ENCODE assay signal across 2 cellular contexts in the genomic region with DNA sequence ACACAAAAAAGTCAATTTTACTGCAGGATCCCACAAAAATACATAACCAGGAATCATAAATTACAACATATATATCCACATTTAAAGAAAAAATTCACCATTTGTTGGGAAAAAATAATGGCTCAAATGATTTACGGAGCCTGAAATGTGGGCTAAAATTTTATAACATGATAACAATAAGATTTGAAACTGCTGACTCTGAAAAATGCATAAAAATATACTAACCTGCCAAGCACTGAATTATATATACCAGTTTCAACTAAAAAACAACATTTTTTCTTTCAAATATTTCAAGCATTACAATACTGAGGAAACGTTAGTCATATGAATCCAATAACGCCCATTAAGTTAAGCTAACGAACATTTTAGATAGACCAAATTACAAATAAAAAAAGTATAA.
TF ChIP-seq lines count a peak whose summit lies in the region.

No MANE protein-coding gene starts in this region.

TF ChIP-seq in A549, 52 proteins besides CTCF, POLR2A, EP300 and RAD21:
- TF ChIP-seq, protein P1, sequence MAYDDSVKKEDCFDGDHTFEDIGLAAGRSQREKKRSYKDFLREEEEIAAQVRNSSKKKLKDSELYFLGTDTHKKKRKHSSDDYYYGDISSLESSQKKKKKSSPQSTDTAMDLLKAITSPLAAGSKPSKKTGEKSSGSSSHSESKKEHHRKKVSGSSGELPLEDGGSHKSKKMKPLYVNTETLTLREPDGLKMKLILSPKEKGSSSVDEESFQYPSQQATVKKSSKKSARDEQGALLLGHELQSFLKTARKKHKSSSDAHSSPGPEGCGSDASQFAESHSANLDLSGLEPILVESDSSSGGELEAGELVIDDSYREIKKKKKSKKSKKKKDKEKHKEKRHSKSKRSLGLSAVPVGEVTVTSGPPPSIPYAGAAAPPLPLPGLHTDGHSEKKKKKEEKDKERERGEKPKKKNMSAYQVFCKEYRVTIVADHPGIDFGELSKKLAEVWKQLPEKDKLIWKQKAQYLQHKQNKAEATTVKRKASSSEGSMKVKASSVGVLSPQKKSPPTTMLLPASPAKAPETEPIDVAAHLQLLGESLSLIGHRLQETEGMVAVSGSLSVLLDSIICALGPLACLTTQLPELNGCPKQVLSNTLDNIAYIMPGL (CRISPR knock-in tag; IDR thresholded peaks at IDR 0.05; ENCODE audit: borderline replicate concordance), result no peak
- peak; percentile 71 for TF ChIP-seq MAFK (IDR thresholded peaks at IDR 0.05; ENCODE audit: partially characterized antibody)

TF ChIP-seq in K562, 482 proteins besides CTCF, POLR2A, EP300 and RAD21:
- TF ChIP-seq, protein P2, sequence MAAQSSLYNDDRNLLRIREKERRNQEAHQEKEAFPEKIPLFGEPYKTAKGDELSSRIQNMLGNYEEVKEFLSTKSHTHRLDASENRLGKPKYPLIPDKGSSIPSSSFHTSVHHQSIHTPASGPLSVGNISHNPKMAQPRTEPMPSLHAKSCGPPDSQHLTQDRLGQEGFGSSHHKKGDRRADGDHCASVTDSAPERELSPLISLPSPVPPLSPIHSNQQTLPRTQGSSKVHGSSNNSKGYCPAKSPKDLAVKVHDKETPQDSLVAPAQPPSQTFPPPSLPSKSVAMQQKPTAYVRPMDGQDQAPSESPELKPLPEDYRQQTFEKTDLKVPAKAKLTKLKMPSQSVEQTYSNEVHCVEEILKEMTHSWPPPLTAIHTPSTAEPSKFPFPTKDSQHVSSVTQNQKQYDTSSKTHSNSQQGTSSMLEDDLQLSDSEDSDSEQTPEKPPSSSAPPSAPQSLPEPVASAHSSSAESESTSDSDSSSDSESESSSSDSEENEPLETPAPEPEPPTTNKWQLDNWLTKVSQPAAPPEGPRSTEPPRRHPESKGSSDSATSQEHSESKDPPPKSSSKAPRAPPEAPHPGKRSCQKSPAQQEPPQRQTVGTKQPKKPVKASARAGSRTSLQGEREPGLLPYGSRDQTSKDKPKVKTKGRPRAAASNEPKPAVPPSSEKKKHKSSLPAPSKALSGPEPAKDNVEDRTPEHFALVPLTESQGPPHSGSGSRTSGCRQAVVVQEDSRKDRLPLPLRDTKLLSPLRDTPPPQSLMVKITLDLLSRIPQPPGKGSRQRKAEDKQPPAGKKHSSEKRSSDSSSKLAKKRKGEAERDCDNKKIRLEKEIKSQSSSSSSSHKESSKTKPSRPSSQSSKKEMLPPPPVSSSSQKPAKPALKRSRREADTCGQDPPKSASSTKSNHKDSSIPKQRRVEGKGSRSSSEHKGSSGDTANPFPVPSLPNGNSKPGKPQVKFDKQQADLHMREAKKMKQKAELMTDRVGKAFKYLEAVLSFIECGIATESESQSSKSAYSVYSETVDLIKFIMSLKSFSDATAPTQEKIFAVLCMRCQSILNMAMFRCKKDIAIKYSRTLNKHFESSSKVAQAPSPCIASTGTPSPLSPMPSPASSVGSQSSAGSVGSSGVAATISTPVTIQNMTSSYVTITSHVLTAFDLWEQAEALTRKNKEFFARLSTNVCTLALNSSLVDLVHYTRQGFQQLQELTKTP (IDR thresholded peaks at IDR 0.05; ENCODE audit: low read depth in 1 of 2, partially characterized antibody in 2 of 2), result no peak
- TF ChIP-seq MAFG (tag; conservative IDR thresholded peaks at IDR 0.05) (0 out of 2 replicates have a peak, but pooled peaks have one; percentile 17), CHD2 (IDR thresholded peaks at IDR 0.05; ENCODE audit: low read depth, low read length) (no peak), C11orf30 (IDR thresholded peaks at IDR 0.05; ENCODE audit: low read depth) (peak; percentile 25; the same call in 1 of the 2 replicates), ZNF316 (IDR thresholded peaks at IDR 0.05) (peak; percentile 67), DMBX1 (CRISPR knock-in tag; IDR thresholded peaks at IDR 0.05; ENCODE audit: borderline replicate concordance) (no peak)
- TF ChIP-seq, protein P3, sequence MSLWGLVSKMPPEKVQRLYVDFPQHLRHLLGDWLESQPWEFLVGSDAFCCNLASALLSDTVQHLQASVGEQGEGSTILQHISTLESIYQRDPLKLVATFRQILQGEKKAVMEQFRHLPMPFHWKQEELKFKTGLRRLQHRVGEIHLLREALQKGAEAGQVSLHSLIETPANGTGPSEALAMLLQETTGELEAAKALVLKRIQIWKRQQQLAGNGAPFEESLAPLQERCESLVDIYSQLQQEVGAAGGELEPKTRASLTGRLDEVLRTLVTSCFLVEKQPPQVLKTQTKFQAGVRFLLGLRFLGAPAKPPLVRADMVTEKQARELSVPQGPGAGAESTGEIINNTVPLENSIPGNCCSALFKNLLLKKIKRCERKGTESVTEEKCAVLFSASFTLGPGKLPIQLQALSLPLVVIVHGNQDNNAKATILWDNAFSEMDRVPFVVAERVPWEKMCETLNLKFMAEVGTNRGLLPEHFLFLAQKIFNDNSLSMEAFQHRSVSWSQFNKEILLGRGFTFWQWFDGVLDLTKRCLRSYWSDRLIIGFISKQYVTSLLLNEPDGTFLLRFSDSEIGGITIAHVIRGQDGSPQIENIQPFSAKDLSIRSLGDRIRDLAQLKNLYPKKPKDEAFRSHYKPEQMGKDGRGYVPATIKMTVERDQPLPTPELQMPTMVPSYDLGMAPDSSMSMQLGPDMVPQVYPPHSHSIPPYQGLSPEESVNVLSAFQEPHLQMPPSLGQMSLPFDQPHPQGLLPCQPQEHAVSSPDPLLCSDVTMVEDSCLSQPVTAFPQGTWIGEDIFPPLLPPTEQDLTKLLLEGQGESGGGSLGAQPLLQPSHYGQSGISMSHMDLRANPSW (CRISPR knock-in tag; IDR thresholded peaks at IDR 0.05), result no peak
